In genomic region chr14:69657961-69658360, GRCh38 we compare ENCODE assay signal across 8 cellular contexts. TPM values are rescaled to one million over a fixed set of nuclear protein-coding genes. Genes with fewer than 3 reads are reported as not detected.
DNase-seq lines count a peak whose midpoint lies in the region; ATAC-seq, FAIRE-seq and TF ChIP-seq lines count a peak whose summit lies in the region.

No MANE protein-coding gene starts in this region.

- 19% methylated on average over 9 of the region's 9 CpGs for WGBS in prostate gland

- H3K4me1 ChIP-seq in prostate gland (replicated peaks) = peaks cover 28% of the 10 kb centered on the region

- H3K4me3 ChIP-seq in prostate gland = no peak overlapping the region

- H3K9me3 ChIP-seq in prostate gland = no peaks in the 10 kb centered on the region

- FAIRE-seq in GM12892 (lab: Jason Lieb, UNC) = no peak

- intact Hi-C loops in prostate gland (cut with DNase I) = no loop called here

- DNase-seq in HPDE6-E6E7 (ENCODE audit: extremely low spot score) (peak; percentile 68), RWPE1 (ENCODE audit: low spot score) (peak; percentile 72), glomerular visceral epithelial cell (ENCODE audit: extremely low spot score) (peak; percentile 46), prostate gland (ENCODE audit: low spot score) (peak; percentile 86), GM12892 (ENCODE audit: insufficient read length) (no peak), NAMALWA (ENCODE audit: low spot score) (no peak)

- POLR2A ChIA-PET in RWPE1 (lab: Yijun Ruan, JAX; ENCODE audit: low non-redundant PET) = no interaction called here

- H3K27me3 ChIP-seq in prostate gland (replicated peaks; ENCODE audit: insufficient read depth) = no peaks in the 10 kb centered on the region

- CTCF ChIA-PET in RWPE1 (lab: Yijun Ruan, JAX) = interaction anchor here (0.6 to 0.7 kb wide), 2 partner anchors 55 to 73 kb away, joined by 3 to 4 read pairs; no protein-coding TSS in a partner anchor

- no peaks in the 10 kb centered on the region for H3K36me3 ChIP-seq in prostate gland

- ATAC-seq in GM21381 (IDR thresholded peaks at IDR 0.05; ENCODE audit: unreplicated experiment) = no peak
- ATAC-seq in GM18873 (IDR thresholded peaks at IDR 0.05; ENCODE audit: low FRiP score, unreplicated experiment) = no peak

- peak overlapping the region; percentile 83 for H3K27ac ChIP-seq in RWPE1
- H3K27ac ChIP-seq in prostate gland = peak overlapping the region; percentile 68 to 78

- no peak for TF ChIP-seq CTCF in RWPE1 (conservative IDR thresholded peaks at IDR 0.05; ENCODE audit: low read depth)
- no peak for TF ChIP-seq CTCF in prostate gland (IDR thresholded peaks at IDR 0.05)

- TF ChIP-seq POLR2A in prostate gland (IDR thresholded peaks at IDR 0.05) (no peak), GM12892 (IDR thresholded peaks at IDR 0.05; ENCODE audit: low read depth, low read length) (no peak)

RNA-seq across cellular contexts. Expression of gene SUSD6, which starts 46.6 kb away (rescaled TPM):
- 10 to 100 TPM; 41.1 to 52.3 TPM for total RNA-seq in prostate gland
- 19.0 TPM for polyA plus RNA-seq in GM12892 (2012; ENCODE audit: missing spikeins)

Comparison
In these comparisons a context has a peak if more than half of its experiments do, and no peak if none do; other contexts are left out.
1. DNase-seq: peak in HPDE6-E6E7 (single experiment), RWPE1 (single experiment), glomerular visceral epithelial cell (single experiment) and prostate gland (single experiment); none in GM12892 (single experiment) and NAMALWA (single experiment).